Comparison of ENCODE assay signal across 1 cellular context in genomic region chr1:27292111-27292510, GRCh38.
TF ChIP-seq lines count a peak whose summit lies in the region.

No MANE protein-coding gene starts in this region.

TF ChIP-seq in HCT116, 20 proteins besides CTCF, POLR2A, EP300 and RAD21:
- no peak for TF ChIP-seq EZH2phosphoT487 (IDR thresholded peaks at IDR 0.05; ENCODE audit: borderline replicate concordance)
- no peak for TF ChIP-seq SP1 (IDR thresholded peaks at IDR 0.05; ENCODE audit: low read depth)
